In genomic region chr4:6239968-6240367, GRCh38 we compare ENCODE assay signal across 19 cellular contexts. TPM values are rescaled to one million over a fixed set of nuclear protein-coding genes. Genes with fewer than 3 reads are reported as not detected.
DNase-seq lines count a peak whose midpoint lies in the region; ATAC-seq, FAIRE-seq and TF ChIP-seq lines count a peak whose summit lies in the region.
"Had no signal": no experiment of that assay in that cellular context is flagged by ENCODE, and none has a peak within 500 bp of the region (broad histone marks: within the 10 kb centered on the region; RNA-seq: fewer than 3 reads in every experiment).

No MANE protein-coding gene starts in this region.

- H3K36me3 Mint-ChIP-seq in GM23338 (ENCODE audit: low read depth), result peaks cover 14% of the 10 kb centered on the region
- peaks cover 0 to 5% (median 0%) of the 10 kb centered on the region in 5 donors for H3K36me3 Mint-ChIP-seq in naive thymus-derived CD4-positive, alpha-beta T cell

- H3K27me3 ChIP-seq in left ventricle myocardium inferior (ENCODE audit: low read depth), result peaks cover 88% of the 10 kb centered on the region
- H3K27me3 ChIP-seq in GM23338 (ENCODE audit: insufficient read depth), result peaks cover 10% of the 10 kb centered on the region; the same call in 1 of the 2 replicates
- H3K27me3 ChIP-seq in naive thymus-derived CD4-positive, alpha-beta T cell (ENCODE audit: control insufficient read depth in 2 of 2, insufficient read depth in 2 of 2, low read length in 2 of 2), result peaks cover 0 to 4% of the 10 kb centered on the region in 2 donors

- no peak for FAIRE-seq in kidney (lab: Jason Lieb, UNC)
- FAIRE-seq: A204.1, GM12892, HepG2, HTR-8/SVneo had no signal

- CTCF ChIA-PET in naive thymus-derived CD4-positive, alpha-beta T cell (lab: Charles Lee), result interaction anchor here (0.6 kb wide), 1 partner anchor 40 kb away, joined by 3 read pairs; no protein-coding TSS in a partner anchor

- H4K20me1 ChIP-seq in GM23338 (replicated peaks; ENCODE audit: insufficient read depth), result no peaks in the 10 kb centered on the region

- peaks cover 14% of the 10 kb centered on the region for H3K27me3 Mint-ChIP-seq in GM23338 (ENCODE audit: insufficient read depth, low read depth, poor library complexity)
- peaks cover 16 to 44% (median 27%) of the 10 kb centered on the region in 5 donors for H3K27me3 Mint-ChIP-seq in naive thymus-derived CD4-positive, alpha-beta T cell

- no peak overlapping the region for H3K9ac ChIP-seq in kidney (ENCODE audit: low read length in 2 of 2)

- H3K27ac ChIP-seq in left ventricle myocardium inferior (replicated peaks) (no peak overlapping the region), kidney (ENCODE audit: low read depth in 2 of 2, low read length in 2 of 2) (no peak overlapping the region), GM23338 (ENCODE audit: low read depth) (no peak overlapping the region)
- H3K27ac ChIP-seq in naive thymus-derived CD4-positive, alpha-beta T cell (ENCODE audit: low read depth, low read length), result no peak overlapping the region

- H3K4me3 ChIP-seq in left ventricle myocardium inferior, result no peak overlapping the region
- no peak overlapping the region for H3K4me3 ChIP-seq in kidney (ENCODE audit: low read length in 2 of 2)
- H3K4me3 ChIP-seq in GM23338, result no peak overlapping the region
- H3K4me3 ChIP-seq in naive thymus-derived CD4-positive, alpha-beta T cell (ENCODE audit: low read length), result no peak overlapping the region
- H3K4me3 ChIP-seq: HAP-1 had no signal

- DNase-seq in cardiac septum (ENCODE audit: low spot score) (peak; percentile 57), left ventricle myocardium inferior (no peak), kidney (peak; percentile 27), sciatic nerve (ENCODE audit: low spot score) (peak; percentile 47), SK-N-DZ (ENCODE audit: low spot score) (no peak), GM23338 (ENCODE audit: low spot score) (no peak)
- DNase-seq in naive thymus-derived CD4-positive, alpha-beta T cell, result no peak
- DNase-seq: C1 segment of cervical spinal cord; CD4-positive, alpha-beta memory T cell; COR-L47; DND-41; GDM1; GOT3 had no signal

- H3K4me1 Mint-ChIP-seq in GM23338, result peaks cover 3% of the 10 kb centered on the region; the same call in 2 of the 3 replicates
- peaks cover 0 to 5% (median 4%) of the 10 kb centered on the region in 7 donors for H3K4me1 Mint-ChIP-seq in naive thymus-derived CD4-positive, alpha-beta T cell
- H3K4me1 Mint-ChIP-seq: B cell had no signal

- no peaks in the 10 kb centered on the region for H3K79me2 ChIP-seq in GM23338 (replicated peaks; ENCODE audit: insufficient read depth)

- TF ChIP-seq CTCF in left ventricle myocardium inferior (IDR thresholded peaks at IDR 0.05; ENCODE audit: borderline replicate concordance) (no peak), kidney (IDR thresholded peaks at IDR 0.05; ENCODE audit: borderline replicate concordance, extremely low read depth, insufficient read depth) (no peak), GM23338 (conservative IDR thresholded peaks at IDR 0.05; ENCODE audit: low read depth in 2 of 2) (no peak)

- H2AFZ ChIP-seq in GM23338, result no peak overlapping the region

- intact Hi-C loops in cardiac septum (cut with DNase I) (no loop called here), left ventricle myocardium inferior (cut with micrococcal nuclease) (no loop called here), kidney (cut with DNase I) (no loop called here), sciatic nerve (cut with DNase I) (no loop called here)
- intact Hi-C loops in naive thymus-derived CD4-positive, alpha-beta T cell (cut with micrococcal nuclease), result no loop called here

- H3K9me2 ChIP-seq in GM23338 (ENCODE audit: insufficient read depth), result no peaks in the 10 kb centered on the region

- POLR2A ChIA-PET in naive thymus-derived CD4-positive, alpha-beta T cell (lab: Charles Lee), result no interaction called here

- peaks cover 10% of the 10 kb centered on the region for H3K9me3 ChIP-seq in left ventricle myocardium inferior (replicated peaks)
- H3K9me3 ChIP-seq in kidney (ENCODE audit: control insufficient read depth in 1 of 2, low read length in 2 of 2), result peaks cover 0 to 3% of the 10 kb centered on the region in 2 donors
- H3K9me3 ChIP-seq in naive thymus-derived CD4-positive, alpha-beta T cell (ENCODE audit: control insufficient read depth in 2 of 3, low read length in 3 of 3), result peaks cover 0 to 7% (median 3%) of the 10 kb centered on the region in 3 experiments
- H3K9me3 ChIP-seq: HAP-1 had no signal

- peaks cover under 1% of the 10 kb centered on the region for H3K4me1 ChIP-seq in left ventricle myocardium inferior
- no peaks in the 10 kb centered on the region for H3K4me1 ChIP-seq in kidney (ENCODE audit: control insufficient read depth in 1 of 2, insufficient read depth in 1 of 2, low read depth in 1 of 2, low read length in 2 of 2)
- no peaks in the 10 kb centered on the region for H3K4me1 ChIP-seq in GM23338 (ENCODE audit: insufficient read depth)
- H3K4me1 ChIP-seq in naive thymus-derived CD4-positive, alpha-beta T cell (ENCODE audit: control insufficient read depth in 2 of 2, insufficient read depth in 2 of 2, low read length in 2 of 2), result no peaks in the 10 kb centered on the region
- H3K4me1 ChIP-seq: HAP-1 had no signal

- no peaks in the 10 kb centered on the region for H3F3A ChIP-seq in GM23338 (replicated peaks; ENCODE audit: low read depth)

- H3K4me2 ChIP-seq in GM23338, result no peak overlapping the region

- H3K27ac Mint-ChIP-seq in GM23338, result no peak overlapping the region
- no peak overlapping the region for H3K27ac Mint-ChIP-seq in naive thymus-derived CD4-positive, alpha-beta T cell
- H3K27ac Mint-ChIP-seq: B cell; CD4-positive, alpha-beta memory T cell had no signal

- no peak overlapping the region for H3K4me3 Mint-ChIP-seq in GM23338
- no peak overlapping the region for H3K4me3 Mint-ChIP-seq in naive thymus-derived CD4-positive, alpha-beta T cell
- H3K4me3 Mint-ChIP-seq: B cell; CD4-positive, alpha-beta memory T cell had no signal

- ATAC-seq in sciatic nerve (no peak), GM23338 (no peak)
- no peak for ATAC-seq in naive thymus-derived CD4-positive, alpha-beta T cell
- ATAC-seq: HepG2 had no signal

- peaks cover 21% of the 10 kb centered on the region for H3K9me3 Mint-ChIP-seq in GM23338
- H3K9me3 Mint-ChIP-seq in naive thymus-derived CD4-positive, alpha-beta T cell, result peaks cover 0 to 16% (median 7%) of the 10 kb centered on the region in 11 donors

- H3K36me3 ChIP-seq in left ventricle myocardium inferior (no peaks in the 10 kb centered on the region), kidney (ENCODE audit: control insufficient read depth in 1 of 2, insufficient read depth in 2 of 2, low read length in 2 of 2) (no peaks in the 10 kb centered on the region), GM23338 (ENCODE audit: insufficient read depth) (no peaks in the 10 kb centered on the region)
- no peaks in the 10 kb centered on the region for H3K36me3 ChIP-seq in naive thymus-derived CD4-positive, alpha-beta T cell (ENCODE audit: control insufficient read depth in 2 of 3, insufficient read depth in 3 of 3, low read length in 3 of 3)
- H3K36me3 ChIP-seq: HAP-1 had no signal

TF ChIP-seq in GM23338, 12 proteins besides CTCF, POLR2A, EP300 and RAD21 (continues in another document):
- no peak for TF ChIP-seq EZH2 (IDR thresholded peaks at IDR 0.05; ENCODE audit: low read depth, unreplicated experiment)

RNA-seq across cellular contexts. Expression of gene WFS1, which starts 29.7 kb away (rescaled TPM):
- total RNA-seq in cardiac septum, result 48.4 TPM
- 104 TPM for total RNA-seq in left ventricle myocardium inferior
- 31.4 TPM for total RNA-seq in kidney
- polyA plus RNA-seq in kidney (ENCODE audit: insufficient read depth, low read depth, low replicate concordance), result 20.8 TPM
- 39.2 TPM for total RNA-seq in sciatic nerve
- 8.5 and 8.8 TPM in 2 replicates for polyA plus RNA-seq in SK-N-DZ (2014; cell fraction: cytosol; rRNA removed)
- polyA plus RNA-seq in SK-N-DZ (2014; cell fraction: nucleus; rRNA removed), result 9.0 and 11.7 TPM in 2 replicates
- 42.3 and 45.4 TPM in 2 replicates for total RNA-seq in GM23338 (2014; rRNA removed; shearing (Covaris generic))
- polyA plus RNA-seq in GM23338 (2016; fragmentation: Nextera tagmentation; extraction: Ambion mirVana), result 24.2 and 24.7 TPM in 2 replicates
- total RNA-seq in naive thymus-derived CD4-positive, alpha-beta T cell, result 1 to 10 TPM; 2.8 to 6.7 (median 4.4) TPM
- 1 to 10 TPM; 3.2 to 5.2 TPM for polyA plus RNA-seq in naive thymus-derived CD4-positive, alpha-beta T cell

RNA-seq across cellular contexts. Expression of gene JAKMIP1, which starts 39.6 kb away (rescaled TPM):
- total RNA-seq in cardiac septum (not detected), left ventricle myocardium inferior (not detected), kidney (0.69 TPM), sciatic nerve (0.76 TPM)
- polyA plus RNA-seq in kidney (ENCODE audit: insufficient read depth, low read depth, low replicate concordance) (not detected), GM23338 (2016; fragmentation: Nextera tagmentation; extraction: Ambion mirVana) (4.6 and 5.5 TPM in 2 replicates)
- 12.8 and 14.4 TPM in 2 replicates for polyA plus RNA-seq in SK-N-DZ (2014; cell fraction: cytosol; rRNA removed)
- 11.7 and 15.7 TPM in 2 replicates for polyA plus RNA-seq in SK-N-DZ (2014; cell fraction: nucleus; rRNA removed)
- 5.1 and 5.9 TPM in 2 replicates for total RNA-seq in GM23338 (2014; rRNA removed; shearing (Covaris generic))
- total RNA-seq in naive thymus-derived CD4-positive, alpha-beta T cell, result 10 to 100 TPM in 1 of 5 experiments, 1 to 10 TPM in 1, under 1 TPM in 1, not detected in 2; 0.66 to 15.3 (median 4.1) TPM
- polyA plus RNA-seq in naive thymus-derived CD4-positive, alpha-beta T cell, result under 1 TPM in 1 of 2 donors, not detected in 1; 0.21 TPM
- total RNA-seq: HepG2 had no signal
- polyA plus RNA-seq: HepG2 had no signal

Comparison
In these comparisons a context has a peak if more than half of its experiments do, and no peak if none do; other contexts are left out.
1. DNase-seq: peak in cardiac septum (single experiment), kidney (single experiment) and sciatic nerve (single experiment); none in left ventricle myocardium inferior (single experiment), SK-N-DZ (single experiment), GM23338 (single experiment) and naive thymus-derived CD4-positive, alpha-beta T cell (0 of 9).